15 cellular contexts compared by ENCODE assay signal in the genomic region with DNA sequence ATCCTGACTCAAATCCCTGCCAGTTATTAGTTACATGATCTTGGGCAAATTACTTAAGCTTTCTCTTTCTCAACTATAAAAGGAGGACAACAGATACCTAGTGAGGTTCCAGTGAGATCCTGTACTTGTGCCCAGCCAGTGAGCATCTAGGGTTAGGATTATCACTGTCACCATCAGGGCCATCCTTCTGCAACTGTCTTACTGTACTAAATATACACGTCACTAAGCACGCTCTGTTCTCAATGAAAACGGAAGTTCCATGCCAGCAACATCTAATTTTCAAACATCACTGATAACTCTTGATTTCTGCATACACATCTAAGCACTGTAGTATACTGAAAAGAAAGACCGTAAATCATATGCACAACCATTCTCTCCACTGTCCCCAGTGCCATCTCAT.
A peak's percentile ranks its signal among the peaks of the same experiment; 100 is the strongest.
DNase-seq lines count a peak whose midpoint lies in the region; ATAC-seq, FAIRE-seq and TF ChIP-seq lines count a peak whose summit lies in the region.
"Had no signal": no experiment of that assay in that cellular context is flagged by ENCODE, and none has a peak within 500 bp of the region (broad histone marks: within the 10 kb centered on the region; RNA-seq: fewer than 3 reads in every experiment).

No MANE protein-coding gene starts in this region.

- peaks cover 99% of the 10 kb centered on the region for H3K79me2 ChIP-seq in OCI-LY3 (ENCODE audit: low read length)

- intact Hi-C loops in pancreas (cut with DNase I) = no loop called here

- H3K9me3 ChIP-seq in OCI-LY3 (ENCODE audit: insufficient read depth, low read length) (no peaks in the 10 kb centered on the region), pancreas (no peaks in the 10 kb centered on the region)

- H3K4me1 ChIP-seq in OCI-LY3 (ENCODE audit: low read length) (peaks cover 39% of the 10 kb centered on the region), pancreas (peaks cover 13 to 28% (median 19%) of the 10 kb centered on the region in 3 donors)

- peak overlapping the region; percentile 16 for H3K4me2 ChIP-seq in OCI-LY3 (ENCODE audit: low read length)
- H3K4me2 ChIP-seq: PC-9 had no signal

- DNase-seq in activated naive CD4-positive, alpha-beta T cell treated with Interleukin-2 at 50 U/mL for 16 hours = no peak
- no peak for DNase-seq in central memory CD8-positive, alpha-beta T cell (ENCODE audit: low spot score in 2 of 2)
- DNase-seq in pancreas = no peak
- DNase-seq in OCI-M2 (lab: John Stamatoyannopoulos, UW; ENCODE audit: unreplicated experiment) = no peak
- DNase-seq in medulla oblongata (ENCODE audit: extremely low spot score) = no peak
- DNase-seq: activated CD4-positive, alpha-beta T cell treated with anti-CD3 and anti-CD28 coated beads, Interleukin-2, amount 10 ng/mL, durations not matched to agents 7 days and 5 days; DMS79; mammary epithelial cell; NCI-H345; PC-9; stimulated activated CD4-positive, alpha-beta T cell treated with anti-CD3 and anti-CD28 coated beads, Interleukin-12 subunit alpha, Interleukin-12 subunit beta, amount 100 ng/mL, for 4 hours had no signal

- TF ChIP-seq CTCF in OCI-LY3 (IDR thresholded peaks at IDR 0.05; ENCODE audit: low read depth, low read length) (no peak), pancreas (IDR thresholded peaks at IDR 0.05) (no peak)

- H4K20me1 ChIP-seq in OCI-LY3 (ENCODE audit: insufficient read depth, low read length) = peaks cover 93% of the 10 kb centered on the region

- no peak for FAIRE-seq in pancreas (lab: Jason Lieb, UNC)

- H3K36me3 ChIP-seq in OCI-LY3 (replicated peaks; ENCODE audit: low read depth, low read length) (no peaks in the 10 kb centered on the region), pancreas (no peaks in the 10 kb centered on the region)

- ATAC-seq in central memory CD8-positive, alpha-beta T cell (replicated peaks; ENCODE audit: extremely low read depth, poor library complexity, severe bottlenecking) = peak; percentile 73
- ATAC-seq in stimulated activated memory B cell treated with anti-CD40 and anti-IgM and Interleukin-4, amounts not matched to agents 10 μg/mL and 1 μg/mL and 100 μg/mL, for 72 hours = peak; percentile 50
- ATAC-seq in pancreas = no peak

- H3K4me3 ChIP-seq in OCI-LY3 (ENCODE audit: low read length) (no peak overlapping the region), pancreas (no peak overlapping the region)
- H3K4me3 ChIP-seq: coronary artery, PC-9 had no signal

- WGBS in pancreas, 2 donors = 69 to 73% methylated on average over 4 of the region's 4 CpGs

- H2AFZ ChIP-seq in OCI-LY3 (ENCODE audit: low read depth, low read length) = no peak overlapping the region
- H2AFZ ChIP-seq: PC-9 had no signal

- peak overlapping the region; percentile 67 for H3K4me3 Mint-ChIP-seq in activated naive CD4-positive, alpha-beta T cell treated with anti-CD3 and anti-CD28 coated beads, Interleukin-2, amount 50 U/mL, for 24 hours
- peak overlapping the region; percentile 9 for H3K4me3 Mint-ChIP-seq in central memory CD8-positive, alpha-beta T cell
- H3K4me3 Mint-ChIP-seq in stimulated activated memory B cell treated with anti-CD40 and anti-IgM and Interleukin-4, amounts not matched to agents 10 μg/mL and 1 μg/mL and 100 μg/mL, for 72 hours = no peak overlapping the region
- H3K4me3 Mint-ChIP-seq: activated CD4-positive, alpha-beta T cell treated with anti-CD3 and anti-CD28 coated beads, Interleukin-2, amount 10 ng/mL, durations not matched to agents 7 days and 5 days had no signal

- H3K27me3 Mint-ChIP-seq in activated naive CD4-positive, alpha-beta T cell treated with anti-CD3 and anti-CD28 coated beads, Interleukin-2, amount 50 U/mL, for 24 hours = no peaks in the 10 kb centered on the region
- no peaks in the 10 kb centered on the region for H3K27me3 Mint-ChIP-seq in central memory CD8-positive, alpha-beta T cell
- no peaks in the 10 kb centered on the region for H3K27me3 Mint-ChIP-seq in stimulated activated memory B cell treated with anti-CD40 and anti-IgM and Interleukin-4, amounts not matched to agents 10 μg/mL and 1 μg/mL and 100 μg/mL, for 72 hours
- H3K27me3 Mint-ChIP-seq: activated CD4-positive, alpha-beta T cell treated with anti-CD3 and anti-CD28 coated beads, Interleukin-2, amount 10 ng/mL, durations not matched to agents 7 days and 5 days had no signal

- H3K9ac ChIP-seq in OCI-LY3 (ENCODE audit: low read length) = no peak overlapping the region

- peak overlapping the region; percentile 92 for H3K27ac Mint-ChIP-seq in activated naive CD4-positive, alpha-beta T cell treated with anti-CD3 and anti-CD28 coated beads, Interleukin-2, amount 50 U/mL, for 24 hours
- peak overlapping the region; percentile 23 for H3K27ac Mint-ChIP-seq in central memory CD8-positive, alpha-beta T cell (ENCODE audit: low read depth)
- H3K27ac Mint-ChIP-seq in stimulated activated memory B cell treated with anti-CD40 and anti-IgM and Interleukin-4, amounts not matched to agents 10 μg/mL and 1 μg/mL and 100 μg/mL, for 72 hours = peak overlapping the region; percentile 4

- H3K4me1 Mint-ChIP-seq in activated naive CD4-positive, alpha-beta T cell treated with anti-CD3 and anti-CD28 coated beads, Interleukin-2, amount 50 U/mL, for 24 hours = peaks cover 96% of the 10 kb centered on the region
- peaks cover 79% of the 10 kb centered on the region for H3K4me1 Mint-ChIP-seq in central memory CD8-positive, alpha-beta T cell
- peaks cover 88% of the 10 kb centered on the region for H3K4me1 Mint-ChIP-seq in stimulated activated memory B cell treated with anti-CD40 and anti-IgM and Interleukin-4, amounts not matched to agents 10 μg/mL and 1 μg/mL and 100 μg/mL, for 72 hours

- no peaks in the 10 kb centered on the region for H3K9me3 Mint-ChIP-seq in activated naive CD4-positive, alpha-beta T cell treated with anti-CD3 and anti-CD28 coated beads, Interleukin-2, amount 50 U/mL, for 24 hours
- H3K9me3 Mint-ChIP-seq in central memory CD8-positive, alpha-beta T cell = no peaks in the 10 kb centered on the region
- no peaks in the 10 kb centered on the region for H3K9me3 Mint-ChIP-seq in stimulated activated memory B cell treated with anti-CD40 and anti-IgM and Interleukin-4, amounts not matched to agents 10 μg/mL and 1 μg/mL and 100 μg/mL, for 72 hours
- H3K9me3 Mint-ChIP-seq: activated CD4-positive, alpha-beta T cell treated with anti-CD3 and anti-CD28 coated beads, Interleukin-2, amount 10 ng/mL, durations not matched to agents 7 days and 5 days had no signal

- H3K36me3 Mint-ChIP-seq in activated naive CD4-positive, alpha-beta T cell treated with anti-CD3 and anti-CD28 coated beads, Interleukin-2, amount 50 U/mL, for 24 hours = no peaks in the 10 kb centered on the region
- H3K36me3 Mint-ChIP-seq in central memory CD8-positive, alpha-beta T cell (ENCODE audit: insufficient read depth) = peaks cover 6% of the 10 kb centered on the region
- peaks cover 6% of the 10 kb centered on the region for H3K36me3 Mint-ChIP-seq in stimulated activated memory B cell treated with anti-CD40 and anti-IgM and Interleukin-4, amounts not matched to agents 10 μg/mL and 1 μg/mL and 100 μg/mL, for 72 hours

- H3K27me3 ChIP-seq in OCI-LY3 (ENCODE audit: low read depth, low read length) (no peaks in the 10 kb centered on the region), pancreas (no peaks in the 10 kb centered on the region)

- H3K27ac ChIP-seq in OCI-LY3 (ENCODE audit: low read length) (no peak overlapping the region), pancreas (peak overlapping the region in 1 of 4 donors; percentile 58)
- H3K27ac ChIP-seq: coronary artery, PC-9 had no signal

Comparison
In these comparisons a context has a peak if more than half of its experiments do, and no peak if none do; other contexts are left out.
1. H3K27ac Mint-ChIP-seq: peak in every context shown above with its lines; median percentile 92 in activated naive CD4-positive, alpha-beta T cell treated with anti-CD3 and anti-CD28 coated beads, Interleukin-2, amount 50 U/mL, for 24 hours; 23 in central memory CD8-positive, alpha-beta T cell; 4 in stimulated activated memory B cell treated with anti-CD40 and anti-IgM and Interleukin-4, amounts not matched to agents 10 μg/mL and 1 μg/mL and 100 μg/mL, for 72 hours.
2. ATAC-seq: peak in central memory CD8-positive, alpha-beta T cell (single experiment) and stimulated activated memory B cell treated with anti-CD40 and anti-IgM and Interleukin-4, amounts not matched to agents 10 μg/mL and 1 μg/mL and 100 μg/mL, for 72 hours (single experiment); none in pancreas (0 of 4).